In genomic region chr7:37445800-37446199, GRCh38 we compare ENCODE assay signal across 14 cellular contexts. TPM values are rescaled to one million over a fixed set of nuclear protein-coding genes. Genes with fewer than 3 reads are reported as not detected.
DNase-seq lines count a peak whose midpoint lies in the region; ATAC-seq and TF ChIP-seq lines count a peak whose summit lies in the region.
"Had no signal": no experiment of that assay in that cellular context is flagged by ENCODE, and none has a peak within 500 bp of the region (broad histone marks: within the 10 kb centered on the region; RNA-seq: fewer than 3 reads in every experiment).

No MANE protein-coding gene starts in this region.

- H3K36me3 Mint-ChIP-seq in CD8-positive, alpha-beta memory T cell, result peaks cover 0 to 20% (median 5%) of the 10 kb centered on the region in 3 donors
- peaks cover 24% of the 10 kb centered on the region for H3K36me3 Mint-ChIP-seq in central memory CD8-positive, alpha-beta T cell (ENCODE audit: insufficient read depth)
- no peaks in the 10 kb centered on the region for H3K36me3 Mint-ChIP-seq in nephron progenitor cell (ENCODE audit: low read depth)

- peaks cover 0 to 6% of the 10 kb centered on the region in 2 donors for H3K27me3 Mint-ChIP-seq in CD8-positive, alpha-beta memory T cell
- no peaks in the 10 kb centered on the region for H3K27me3 Mint-ChIP-seq in central memory CD8-positive, alpha-beta T cell
- peaks cover 53% of the 10 kb centered on the region for H3K27me3 Mint-ChIP-seq in nephron progenitor cell (ENCODE audit: low read depth, poor library complexity)

- no peak for DNase-seq in CD8-positive, alpha-beta memory T cell
- DNase-seq in central memory CD8-positive, alpha-beta T cell (ENCODE audit: low spot score in 2 of 2), result no peak
- no peak for DNase-seq in nephron progenitor cell
- DNase-seq in D341Med (ENCODE audit: low spot score), result no peak
- DNase-seq in NCI-H2171 treated with DMSO at 0.1 percent for 48 hours (lab: John Stamatoyannopoulos, UW), result no peak
- DNase-seq: amygdala, colonic mucosa, NCI-H187 treated with DMSO at 0.1 percent for 48 hours, NCI-H526 treated with DMSO at 0.1 percent for 48 hours, Peyer's patch, posterior cingulate gyrus had no signal

- H3K27ac Mint-ChIP-seq in CD8-positive, alpha-beta memory T cell, result peak overlapping the region; percentile 6 to 98 (median 90)
- H3K27ac Mint-ChIP-seq in central memory CD8-positive, alpha-beta T cell (ENCODE audit: low read depth), result peak overlapping the region; percentile 97
- no peak overlapping the region for H3K27ac Mint-ChIP-seq in nephron progenitor cell

- peaks cover 0 to 2% (median 2%) of the 10 kb centered on the region in 5 donors for H3K9me3 Mint-ChIP-seq in CD8-positive, alpha-beta memory T cell
- H3K9me3 Mint-ChIP-seq in central memory CD8-positive, alpha-beta T cell, result no peaks in the 10 kb centered on the region
- H3K9me3 Mint-ChIP-seq in nephron progenitor cell, result no peaks in the 10 kb centered on the region

- H3K4me3 ChIP-seq in BLaER1 treated with 17β-estradiol and CSF1 and Interleukin-3, amounts not matched to agents 10 nM and 100 nM, result no peak overlapping the region
- no peak overlapping the region for H3K4me3 ChIP-seq in CD8-positive, alpha-beta memory T cell (ENCODE audit: low read length)
- H3K4me3 ChIP-seq: colonic mucosa, Peyer's patch had no signal

- no peak overlapping the region for H3K9ac ChIP-seq in BLaER1 treated with 17β-estradiol and CSF1 and Interleukin-3, amounts not matched to agents 10 nM and 100 nM

- no peak for TF ChIP-seq POLR2A in GM18505 (IDR thresholded peaks at IDR 0.05; ENCODE audit: borderline replicate concordance, extremely low read depth, insufficient read depth, insufficient read length)

- no peak for TF ChIP-seq CTCF in nephron progenitor cell (IDR thresholded peaks at IDR 0.05)

- H3K27me3 ChIP-seq in BLaER1 treated with 17β-estradiol and CSF1 and Interleukin-3, amounts not matched to agents 10 nM and 100 nM, result no peaks in the 10 kb centered on the region
- H3K27me3 ChIP-seq in CD8-positive, alpha-beta memory T cell (ENCODE audit: insufficient read depth, low read length, poor library complexity, severe bottlenecking), result no peaks in the 10 kb centered on the region
- H3K27me3 ChIP-seq: Peyer's patch had no signal

- H3K4me3 Mint-ChIP-seq in CD8-positive, alpha-beta memory T cell, result peak overlapping the region in 2 of 7 donors; percentile 15 to 86
- H3K4me3 Mint-ChIP-seq in central memory CD8-positive, alpha-beta T cell, result peak overlapping the region; percentile 96
- peak overlapping the region; percentile 95 for H3K4me3 Mint-ChIP-seq in nephron progenitor cell

- H3K36me3 ChIP-seq in BLaER1 treated with 17β-estradiol and CSF1 and Interleukin-3, amounts not matched to agents 10 nM and 100 nM, result peaks cover 0 to 5% (median 0%) of the 10 kb centered on the region in 11 experiments; a peak in 1 of 22 replicates
- no peaks in the 10 kb centered on the region for H3K36me3 ChIP-seq in CD8-positive, alpha-beta memory T cell (ENCODE audit: insufficient read depth, low read length)
- H3K36me3 ChIP-seq: colonic mucosa, Peyer's patch had no signal

- POLR2A ChIA-PET in CD8-positive, alpha-beta memory T cell (lab: Charles Lee), result no interaction called here

- no peak for ATAC-seq in central memory CD8-positive, alpha-beta T cell (replicated peaks; ENCODE audit: extremely low read depth, poor library complexity, severe bottlenecking)
- no peak for ATAC-seq in GM18505 (IDR thresholded peaks at IDR 0.05; ENCODE audit: unreplicated experiment)

- H4K20me1 ChIP-seq in BLaER1 treated with 17β-estradiol and CSF1 and Interleukin-3, amounts not matched to agents 10 nM and 100 nM, result peaks cover 0 to 20% (median 0%) of the 10 kb centered on the region in 11 experiments; a peak in 4 of 22 replicates

- CTCF ChIA-PET in CD8-positive, alpha-beta memory T cell (lab: Charles Lee), result no interaction called here

- peaks cover 26 to 73% (median 42%) of the 10 kb centered on the region in 10 experiments for H3K4me1 ChIP-seq in BLaER1 treated with 17β-estradiol and CSF1 and Interleukin-3, amounts not matched to agents 10 nM and 100 nM
- peaks cover 45% of the 10 kb centered on the region for H3K4me1 ChIP-seq in CD8-positive, alpha-beta memory T cell (ENCODE audit: insufficient read depth, low read length)
- H3K4me1 ChIP-seq: colonic mucosa had no signal

- peaks cover 69 to 87% (median 77%) of the 10 kb centered on the region in 3 donors for H3K4me1 Mint-ChIP-seq in CD8-positive, alpha-beta memory T cell
- H3K4me1 Mint-ChIP-seq in central memory CD8-positive, alpha-beta T cell, result peaks cover 63% of the 10 kb centered on the region
- H3K4me1 Mint-ChIP-seq in nephron progenitor cell, result peaks cover 41% of the 10 kb centered on the region

- peak overlapping the region in 6 of 11 experiments; percentile 79 to 98 (median 92); a peak in 8 of 22 replicates for H3K4me2 ChIP-seq in BLaER1 treated with 17β-estradiol and CSF1 and Interleukin-3, amounts not matched to agents 10 nM and 100 nM

- H3K9me3 ChIP-seq in BLaER1 treated with 17β-estradiol and CSF1 and Interleukin-3, amounts not matched to agents 10 nM and 100 nM (replicated peaks in 1 of 11), result no peaks in the 10 kb centered on the region
- no peaks in the 10 kb centered on the region for H3K9me3 ChIP-seq in CD8-positive, alpha-beta memory T cell (ENCODE audit: low read length)
- H3K9me3 ChIP-seq: colonic mucosa, Peyer's patch had no signal

- H3K27ac ChIP-seq in BLaER1 treated with 17β-estradiol and CSF1 and Interleukin-3, amounts not matched to agents 10 nM and 100 nM, result no peak overlapping the region
- no peak overlapping the region for H3K27ac ChIP-seq in CD8-positive, alpha-beta memory T cell (ENCODE audit: low read depth, low read length)
- H3K27ac ChIP-seq: C4-2B had no signal

RNA-seq across cellular contexts. Expression of gene ELMO1, which starts 2.9 kb away (rescaled TPM):
- total RNA-seq in CD8-positive, alpha-beta memory T cell, result 10 to 100 TPM; 66.2 to 74.4 TPM
- 65.6 TPM for polyA plus RNA-seq in CD8-positive, alpha-beta memory T cell
